Comparison of ENCODE assay signal across 2 cellular contexts in genomic region chr1:42978317-42979036, GRCh38.
TF ChIP-seq lines count a peak whose summit lies in the region.

No MANE protein-coding gene starts in this region.

TF ChIP-seq in GM23338, 12 proteins besides CTCF, POLR2A, EP300 and RAD21 (continued from another document):
- TF ChIP-seq POLR2AphosphoS5 (IDR thresholded peaks at IDR 0.05; ENCODE audit: low read depth) (no peak), REST (IDR thresholded peaks at IDR 0.05; ENCODE audit: unreplicated experiment) (no peak), ZNF331 (CRISPR knock-in tag; IDR thresholded peaks at IDR 0.05; ENCODE audit: low read depth) (no peak), CREB1 (CRISPR knock-in tag; IDR thresholded peaks at IDR 0.05; ENCODE audit: low read depth) (no peak), EZH2 (IDR thresholded peaks at IDR 0.05; ENCODE audit: low read depth, unreplicated experiment) (no peak)

TF ChIP-seq in WTC11, 78 proteins besides CTCF, POLR2A, EP300 and RAD21 (continued from another document):
- TF ChIP-seq E2F4 (CRISPR knock-in tag; IDR thresholded peaks at IDR 0.05; ENCODE audit: borderline replicate concordance, low read depth) = no peak
- TF ChIP-seq ZNF425 (CRISPR knock-in tag; conservative IDR thresholded peaks at IDR 0.05) = no peak
- no peak for TF ChIP-seq ATF1 (CRISPR knock-in tag; IDR thresholded peaks at IDR 0.05)
- no peak for TF ChIP-seq ZNF263 (CRISPR knock-in tag; IDR thresholded peaks at IDR 0.05; ENCODE audit: low read depth)
- no peak for TF ChIP-seq ZNF532 (CRISPR knock-in tag; IDR thresholded peaks at IDR 0.05; ENCODE audit: borderline replicate concordance)
- no peak for TF ChIP-seq USF1 (CRISPR knock-in tag; IDR thresholded peaks at IDR 0.05)
- TF ChIP-seq FOXJ3 (CRISPR knock-in tag; IDR thresholded peaks at IDR 0.05; ENCODE audit: borderline replicate concordance) = no peak
- TF ChIP-seq FOXP1 (CRISPR knock-in tag; IDR thresholded peaks at IDR 0.05; ENCODE audit: borderline replicate concordance) = no peak
- TF ChIP-seq JAZF1 (CRISPR knock-in tag; IDR thresholded peaks at IDR 0.05) = no peak
- TF ChIP-seq TP53 (CRISPR knock-in tag; IDR thresholded peaks at IDR 0.05) = no peak
- TF ChIP-seq GRHL2 (CRISPR knock-in tag; IDR thresholded peaks at IDR 0.05; ENCODE audit: insufficient replicate concordance, severe bottlenecking) = no peak
- TF ChIP-seq ATF2 (CRISPR knock-in tag; IDR thresholded peaks at IDR 0.05; ENCODE audit: borderline replicate concordance, low read depth) = no peak
- no peak for TF ChIP-seq ERG (CRISPR knock-in tag; IDR thresholded peaks at IDR 0.05)
- TF ChIP-seq ARID4B (CRISPR knock-in tag; IDR thresholded peaks at IDR 0.05; ENCODE audit: borderline replicate concordance) = no peak
- TF ChIP-seq ZNF671 (CRISPR knock-in tag; IDR thresholded peaks at IDR 0.05) = no peak
- 0 out of 2 replicates have a peak, but pooled peaks have one; percentile 49 for TF ChIP-seq ZNF121 (CRISPR knock-in tag; IDR thresholded peaks at IDR 0.05)
- TF ChIP-seq CREM (CRISPR knock-in tag; IDR thresholded peaks at IDR 0.05) = no peak
- TF ChIP-seq RELA (CRISPR knock-in tag; IDR thresholded peaks at IDR 0.05; ENCODE audit: borderline replicate concordance) = no peak
- TF ChIP-seq ZNF512 (CRISPR knock-in tag; IDR thresholded peaks at IDR 0.05; ENCODE audit: borderline replicate concordance) = no peak
- TF ChIP-seq SMAD3 (CRISPR knock-in tag; IDR thresholded peaks at IDR 0.05; ENCODE audit: borderline replicate concordance) = no peak
- no peak for TF ChIP-seq GTF2I (CRISPR knock-in tag; conservative IDR thresholded peaks at IDR 0.05)
- TF ChIP-seq SP1 (CRISPR knock-in tag; conservative IDR thresholded peaks at IDR 0.05) = 0 out of 2 replicates have a peak, but pooled peaks have one; percentile 21
- no peak for TF ChIP-seq KAT7 (CRISPR knock-in tag; IDR thresholded peaks at IDR 0.05; ENCODE audit: borderline replicate concordance)
- no peak for TF ChIP-seq TEAD1 (CRISPR knock-in tag; IDR thresholded peaks at IDR 0.05)
- TF ChIP-seq MAX (CRISPR knock-in tag; IDR thresholded peaks at IDR 0.05) = no peak
- no peak for TF ChIP-seq OVOL2 (CRISPR knock-in tag; IDR thresholded peaks at IDR 0.05; ENCODE audit: borderline replicate concordance)
